Comparison of ENCODE assay signal across 8 cellular contexts in genomic region chr5:123371575-123372179, GRCh38. TPM values are rescaled to one million over a fixed set of nuclear protein-coding genes. Genes with fewer than 3 reads are reported as not detected.
DNase-seq lines count a peak whose midpoint lies in the region; ATAC-seq and TF ChIP-seq lines count a peak whose summit lies in the region.

No MANE protein-coding gene starts in this region.

- no peak overlapping the region for H3K4me3 Mint-ChIP-seq in MCF 10A (ENCODE audit: unreplicated experiment)
- no peak overlapping the region for H3K4me3 Mint-ChIP-seq in type B pancreatic cell

- H3K9ac ChIP-seq in NT2/D1 (ENCODE audit: insufficient read length, low read depth) (no peak overlapping the region), liver (ENCODE audit: low read depth in 1 of 2, low read length in 2 of 2) (no peak overlapping the region), Karpas-422 (ENCODE audit: low read length) (no peak overlapping the region)

- H3K79me2 ChIP-seq in Karpas-422 (ENCODE audit: low read length): peaks cover 3% of the 10 kb centered on the region; the same call in 1 of the 2 replicates

- CTCF ChIA-PET in MCF 10A (lab: Yijun Ruan, JAX): interaction anchor here (0.6 to 3.3 kb wide), 22 partner anchors 8 to 870 kb away, joined by 3 to 12 read pairs (median 4); no protein-coding TSS in a partner anchor

- H3K27ac ChIP-seq in breast epithelium (no peak overlapping the region), body of pancreas (no peak overlapping the region), liver (ENCODE audit: low read depth in 1 of 2, low read length in 2 of 2) (no peak overlapping the region), Karpas-422 (ENCODE audit: low read length) (no peak overlapping the region)

- intact Hi-C loops in MCF 10A (cut with micrococcal nuclease): loop anchor here (1.0 to 2.0 kb wide), 2 partner anchors 855 to 1179 kb away; no protein-coding TSS in a partner anchor
- intact Hi-C loops in breast epithelium (cut with DNase I; ENCODE audit: low total_unique reads): no loop called here
- intact Hi-C loops in body of pancreas (cut with DNase I): no loop called here

- no peak for ATAC-seq in body of pancreas
- ATAC-seq in GM21367 (IDR thresholded peaks at IDR 0.05; ENCODE audit: unreplicated experiment): no peak

- no peak overlapping the region for H3K4me3 ChIP-seq in breast epithelium
- H3K4me3 ChIP-seq in NT2/D1 (ENCODE audit: insufficient read length, low read depth): no peak overlapping the region
- no peak overlapping the region for H3K4me3 ChIP-seq in body of pancreas
- H3K4me3 ChIP-seq in liver (ENCODE audit: low read depth in 1 of 3, low read length in 3 of 3): no peak overlapping the region
- no peak overlapping the region for H3K4me3 ChIP-seq in Karpas-422 (ENCODE audit: low read length)

- peak; percentile 26 to 69 for TF ChIP-seq RAD21 in liver (IDR thresholded peaks at IDR 0.05)

- H3K27ac Mint-ChIP-seq in MCF 10A (ENCODE audit: low read depth, unreplicated experiment) (no peak overlapping the region), type B pancreatic cell (no peak overlapping the region)

- H4K20me1 ChIP-seq in Karpas-422 (ENCODE audit: insufficient read depth, low read depth, low read length): no peaks in the 10 kb centered on the region

- BruUV-seq in MCF 10A (replicated peaks; lab: Mats Ljungman, UMichigan): no TSS peak

- H3K9me2 ChIP-seq in Karpas-422 (replicated peaks; ENCODE audit: insufficient read depth, low read length): no peaks in the 10 kb centered on the region

- H3K9me3 Mint-ChIP-seq in MCF 10A (ENCODE audit: unreplicated experiment) (no peaks in the 10 kb centered on the region), type B pancreatic cell (peaks cover 3% of the 10 kb centered on the region)

- no peak overlapping the region for H2AFZ ChIP-seq in Karpas-422 (ENCODE audit: low read length)

- no peak overlapping the region for H3K4me2 ChIP-seq in Karpas-422 (ENCODE audit: low read depth, low read length, poor library complexity, severe bottlenecking)

- no peaks in the 10 kb centered on the region for H3K4me1 ChIP-seq in breast epithelium
- H3K4me1 ChIP-seq in NT2/D1 (ENCODE audit: insufficient read depth, insufficient read length): no peaks in the 10 kb centered on the region
- no peaks in the 10 kb centered on the region for H3K4me1 ChIP-seq in body of pancreas
- no peaks in the 10 kb centered on the region for H3K4me1 ChIP-seq in liver (ENCODE audit: control insufficient read depth in 4 of 4, insufficient read depth in 4 of 4, low read length in 3 of 4)
- no peaks in the 10 kb centered on the region for H3K4me1 ChIP-seq in Karpas-422 (ENCODE audit: low read length)

- H3K27me3 ChIP-seq in breast epithelium (no peaks in the 10 kb centered on the region), NT2/D1 (ENCODE audit: insufficient read depth, insufficient read length) (no peaks in the 10 kb centered on the region), body of pancreas (no peaks in the 10 kb centered on the region), liver (ENCODE audit: control insufficient read depth in 4 of 4, insufficient read depth in 4 of 4, low read length in 3 of 4) (no peaks in the 10 kb centered on the region), Karpas-422 (ENCODE audit: low read length) (no peaks in the 10 kb centered on the region)

- no peaks in the 10 kb centered on the region for H3K4me1 Mint-ChIP-seq in MCF 10A (ENCODE audit: insufficient read depth, unreplicated experiment)
- H3K4me1 Mint-ChIP-seq in type B pancreatic cell (ENCODE audit: unreplicated experiment): no peaks in the 10 kb centered on the region

- H3K36me3 ChIP-seq in breast epithelium: no peaks in the 10 kb centered on the region
- H3K36me3 ChIP-seq in NT2/D1 (ENCODE audit: insufficient read depth, insufficient read length, low read length): peaks cover 44% of the 10 kb centered on the region
- H3K36me3 ChIP-seq in body of pancreas (replicated peaks in 1 of 2; ENCODE audit: insufficient read depth in 1 of 2, low read depth in 2 of 2): peaks cover 0 to 3% of the 10 kb centered on the region in 2 donors
- H3K36me3 ChIP-seq in liver (ENCODE audit: control insufficient read depth in 4 of 4, insufficient read depth in 3 of 4, low read depth in 1 of 4, low read length in 3 of 4): peaks cover 2 to 23% (median 19%) of the 10 kb centered on the region in 4 donors
- H3K36me3 ChIP-seq in Karpas-422 (ENCODE audit: insufficient read depth, low read length): peaks cover 31% of the 10 kb centered on the region

- H3K9me3 ChIP-seq in breast epithelium (no peaks in the 10 kb centered on the region), NT2/D1 (ENCODE audit: insufficient read depth, low read length) (no peaks in the 10 kb centered on the region; the same call in 1 of the 2 replicates), body of pancreas (no peaks in the 10 kb centered on the region), liver (ENCODE audit: control insufficient read depth in 4 of 4, low read length in 3 of 4) (no peaks in the 10 kb centered on the region), Karpas-422 (ENCODE audit: low read length) (no peaks in the 10 kb centered on the region)

- H3K27me3 Mint-ChIP-seq in MCF 10A (ENCODE audit: insufficient read depth, unreplicated experiment) (no peaks in the 10 kb centered on the region), type B pancreatic cell (no peaks in the 10 kb centered on the region)

- peaks cover 67% of the 10 kb centered on the region for H3K36me3 Mint-ChIP-seq in MCF 10A (ENCODE audit: insufficient read depth, unreplicated experiment)
- H3K36me3 Mint-ChIP-seq in type B pancreatic cell: peaks cover 47% of the 10 kb centered on the region

- DNase-seq in MCF 10A (ENCODE audit: unreplicated experiment): peak; percentile 72
- DNase-seq in breast epithelium (ENCODE audit: low spot score in 2 of 2): no peak
- DNase-seq in NT2/D1 (ENCODE audit: low read depth, low spot score): peak; percentile 27
- peak; percentile 27 to 64 (median 46) for DNase-seq in body of pancreas
- DNase-seq in type B pancreatic cell (ENCODE audit: extremely low spot score, unreplicated experiment): no peak
- DNase-seq in Karpas-422: no peak

- POLR2A ChIA-PET in MCF 10A (lab: Yijun Ruan, JAX): interaction anchor here (1.1 kb wide), 1 partner anchor 23 kb away, joined by 4 read pairs; no protein-coding TSS in a partner anchor

- TF ChIP-seq CTCF in MCF 10A (IDR thresholded peaks at IDR 0.05; ENCODE audit: unreplicated experiment) (peak; percentile 49), breast epithelium (IDR thresholded peaks at IDR 0.05) (no peak), body of pancreas (IDR thresholded peaks at IDR 0.05) (peak in 6 of 7 experiments; percentile 26 to 43 (median 36)), liver (IDR thresholded peaks at IDR 0.05; ENCODE audit: low read depth, low read length, missing input control) (peak; percentile 29), type B pancreatic cell (conservative IDR thresholded peaks at IDR 0.05) (peak; percentile 74)

- WGBS in body of pancreas, 2 donors: 82 to 86% methylated on average over 4 of the region's 4 CpGs
- 94% methylated on average over 4 of the region's 4 CpGs for WGBS in liver

- no peak for TF ChIP-seq POLR2A in breast epithelium (IDR thresholded peaks at IDR 0.05)
- TF ChIP-seq POLR2A in body of pancreas (IDR thresholded peaks at IDR 0.05): no peak

TF ChIP-seq in liver, 16 proteins besides CTCF, POLR2A, EP300 and RAD21:
- TF ChIP-seq JUND (IDR thresholded peaks at IDR 0.05) (no peak), GABPA (IDR thresholded peaks at IDR 0.05 in 1 of 2, conservative IDR thresholded peaks at IDR 0.05 in 1 of 2) (no peak), EGR1 (IDR thresholded peaks at IDR 0.05; ENCODE audit: low read depth in 2 of 2) (no peak), HNF4A (conservative IDR thresholded peaks at IDR 0.05) (no peak)

RNA-seq across cellular contexts. Expression of gene CEP120, which starts 51.5 kb away (rescaled TPM):
- total RNA-seq in MCF 10A (2022) (49.8 and 54.5 TPM in 2 replicates), breast epithelium (10 to 100 TPM; 18.7 to 30.7 (median 23.3) TPM), body of pancreas (10 to 100 TPM in 1 of 2 donors, 1 to 10 TPM in 1; 6.6 to 11.2 TPM), liver (10 to 100 TPM; 11.0 TPM), type B pancreatic cell (ENCODE audit: low replicate concordance) (16.4 and 26.9 TPM in 2 replicates)
- 1 to 10 TPM; 2.1 to 2.4 TPM for polyA plus RNA-seq in liver
- total RNA-seq in Karpas-422 (2014; rRNA removed; shearing (Covaris generic); ENCODE audit: low replicate concordance): 21.9 and 48.9 TPM in 2 replicates

Comparison
In these comparisons a context has a peak if more than half of its experiments do, and no peak if none do; other contexts are left out.
1. DNase-seq: peak in MCF 10A (single experiment), NT2/D1 (single experiment) and body of pancreas (4 of 4); none in breast epithelium (0 of 2), type B pancreatic cell (single experiment) and Karpas-422 (single experiment).
2. CTCF ChIP-seq: peak in MCF 10A (single experiment), body of pancreas (6 of 7), liver (single experiment) and type B pancreatic cell (single experiment); none in breast epithelium (0 of 3).